33 cellular contexts compared by ENCODE assay signal in the genomic region with DNA sequence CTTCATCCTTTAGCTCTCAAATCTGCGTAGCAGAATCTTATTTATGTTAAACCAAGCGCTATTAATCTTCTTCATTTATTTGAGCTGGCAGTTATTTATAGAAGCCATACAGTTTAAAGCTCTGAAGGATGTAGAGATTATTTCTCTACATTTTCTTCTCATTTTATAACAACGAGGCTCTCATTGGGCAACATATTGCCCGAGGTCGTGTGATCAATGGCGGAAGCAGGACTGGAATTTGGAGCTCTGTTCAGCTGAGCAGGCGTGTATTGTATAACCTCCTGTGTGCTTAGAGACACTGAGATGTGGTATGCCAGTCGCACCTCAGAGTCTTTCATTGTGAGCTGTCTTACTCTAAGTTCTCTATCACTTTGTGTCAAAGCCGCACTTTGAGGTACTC. TPM values are rescaled to one million over a fixed set of nuclear protein-coding genes. Genes with fewer than 3 reads are reported as not detected.
DNase-seq lines count a peak whose midpoint lies in the region; ATAC-seq and TF ChIP-seq lines count a peak whose summit lies in the region.
"Had no signal": no experiment of that assay in that cellular context is flagged by ENCODE, and none has a peak within 500 bp of the region (broad histone marks: within the 10 kb centered on the region; RNA-seq: fewer than 3 reads in every experiment).

No MANE protein-coding gene starts in this region.

- ATAC-seq in activated T-cell treated with anti-CD3 and anti-CD28 coated beads, Interleukin-2, amount 50 U/mL, for 72 hours (replicated peaks in 1 of 2), result no peak
- peak; percentile 53; the same call in 2 of the 3 replicates for ATAC-seq in RWPE2 (ENCODE audit: low read depth)
- no peak for ATAC-seq in GM21825 (IDR thresholded peaks at IDR 0.05; ENCODE audit: unreplicated experiment)
- ATAC-seq in HG03159 (IDR thresholded peaks at IDR 0.05; ENCODE audit: unreplicated experiment), result no peak
- no peak for ATAC-seq in HG03469 (IDR thresholded peaks at IDR 0.05; ENCODE audit: unreplicated experiment)
- ATAC-seq: activated T-helper 17 cell treated with anti-CD3 and anti-CD28 coated beads, Interleukin-2, amount 50 U/mL, for 72 hours; GM12878; left cardiac atrium; mucosa of descending colon; natural killer cell; psoas muscle; upper lobe of right lung had no signal

- no peaks in the 10 kb centered on the region for H3K9me3 Mint-ChIP-seq in activated T-cell treated with anti-CD3 and anti-CD28 coated beads, Interleukin-2, amount 50 U/mL, for 72 hours
- H3K9me3 Mint-ChIP-seq: activated B cell treated with CpG ODN at 0.5 μM for 24 hours; activated CD4-positive, alpha-beta memory T cell treated with anti-CD3 and anti-CD28 coated beads for 36 hours; activated T-helper 17 cell treated with anti-CD3 and anti-CD28 coated beads, Interleukin-2, amount 50 U/mL, for 72 hours; CD4-positive, alpha-beta T cell; H9; natural killer cell had no signal

- peak overlapping the region; percentile 24 for H3K27ac Mint-ChIP-seq in activated T-cell treated with anti-CD3 and anti-CD28 coated beads, Interleukin-2, amount 50 U/mL, for 72 hours
- H3K27ac Mint-ChIP-seq: activated B cell treated with CpG ODN at 0.5 μM for 24 hours; activated CD4-positive, alpha-beta memory T cell treated with anti-CD3 and anti-CD28 coated beads for 36 hours; activated T-helper 17 cell treated with anti-CD3 and anti-CD28 coated beads, Interleukin-2, amount 50 U/mL, for 72 hours; CD4-positive, alpha-beta T cell; H9; natural killer cell had no signal

- no peaks in the 10 kb centered on the region for H3K4me1 ChIP-seq in RWPE2 (ENCODE audit: insufficient read depth, poor library complexity, severe bottlenecking)
- H3K4me1 ChIP-seq: psoas muscle, upper lobe of right lung had no signal

- no peaks in the 10 kb centered on the region for H3K27me3 Mint-ChIP-seq in activated T-cell treated with anti-CD3 and anti-CD28 coated beads, Interleukin-2, amount 50 U/mL, for 72 hours (ENCODE audit: low read depth)
- H3K27me3 Mint-ChIP-seq: activated B cell treated with CpG ODN at 0.5 μM for 24 hours; activated CD4-positive, alpha-beta memory T cell treated with anti-CD3 and anti-CD28 coated beads for 36 hours; activated T-helper 17 cell treated with anti-CD3 and anti-CD28 coated beads, Interleukin-2, amount 50 U/mL, for 72 hours; CD4-positive, alpha-beta T cell had no signal

- H3K4me1 Mint-ChIP-seq in activated T-cell treated with anti-CD3 and anti-CD28 coated beads, Interleukin-2, amount 50 U/mL, for 72 hours (ENCODE audit: low read depth), result peaks cover 2% of the 10 kb centered on the region
- H3K4me1 Mint-ChIP-seq: H9 had no signal

- no peak overlapping the region for H3K4me3 Mint-ChIP-seq in activated T-cell treated with anti-CD3 and anti-CD28 coated beads, Interleukin-2, amount 50 U/mL, for 72 hours
- H3K4me3 Mint-ChIP-seq: activated B cell treated with CpG ODN at 0.5 μM for 24 hours; activated CD4-positive, alpha-beta memory T cell treated with anti-CD3 and anti-CD28 coated beads for 36 hours; activated T-helper 17 cell treated with anti-CD3 and anti-CD28 coated beads, Interleukin-2, amount 50 U/mL, for 72 hours; CD4-positive, alpha-beta T cell; H9; natural killer cell had no signal

- no peak overlapping the region for H3K27ac ChIP-seq in RWPE2 (ENCODE audit: poor library complexity, severe bottlenecking)
- peak overlapping the region; percentile 6 for H3K27ac ChIP-seq in epithelial cell of prostate
- H3K27ac ChIP-seq: brain microvascular endothelial cell, psoas muscle, upper lobe of right lung had no signal

- H3K36me3 Mint-ChIP-seq in activated T-cell treated with anti-CD3 and anti-CD28 coated beads, Interleukin-2, amount 50 U/mL, for 72 hours (ENCODE audit: insufficient read depth in 2 of 2), result peaks cover 6 to 21% of the 10 kb centered on the region in 2 donors

- H3K4me3 ChIP-seq in RWPE2 (ENCODE audit: severe bottlenecking), result no peak overlapping the region
- H3K4me3 ChIP-seq: GM12878, mucosa of descending colon, psoas muscle, upper lobe of right lung had no signal

- DNase-seq in activated T-cell treated with anti-CD3 and anti-CD28 coated beads, Interleukin-2, amount 50 U/mL, for 72 hours, result no peak
- DNase-seq in activated T-cell treated with anti-CD3 and anti-CD28 coated beads for 4 hours (no peak), RWPE2 (ENCODE audit: low spot score) (no peak), epithelial cell of prostate (ENCODE audit: low read depth, low spot score) (no peak), MV-4-11 (lab: John Stamatoyannopoulos, UW) (no peak)
- DNase-seq: activated B cell treated with CpG ODN at 0.5 μM for 24 hours; activated CD4-positive, alpha-beta memory T cell treated with anti-CD3 and anti-CD28 coated beads for 36 hours; activated naive CD4-positive, alpha-beta T cell treated with anti-CD3 and anti-CD28 coated beads, Interleukin-2, amount 50 U/mL, for 16 hours; brain microvascular endothelial cell; CD4-positive, alpha-beta T cell; H9; hypothalamus; IMR-90; left cardiac atrium; mucosa of descending colon; natural killer cell; NCI-H146; NCI-H446; NCI-H774; psoas muscle; RPMI8226; SK-N-SH; stimulated activated CD4-positive, alpha-beta T cell treated with anti-CD3 and anti-CD28 coated beads, Interleukin-4, amount 100 ng/mL, for 24 hours; substantia nigra; upper lobe of right lung had no signal

- TF ChIP-seq CTCF in RWPE2 (IDR thresholded peaks at IDR 0.05; ENCODE audit: poor library complexity, severe bottlenecking), result no peak

- no peaks in the 10 kb centered on the region for H3K27me3 ChIP-seq in RWPE2 (ENCODE audit: insufficient read depth, poor library complexity, severe bottlenecking)
- H3K27me3 ChIP-seq: brain microvascular endothelial cell, upper lobe of right lung had no signal

- no peaks in the 10 kb centered on the region for H3K9me3 ChIP-seq in RWPE2 (ENCODE audit: severe bottlenecking)
- H3K9me3 ChIP-seq: mucosa of descending colon, psoas muscle, SK-N-SH, upper lobe of right lung had no signal

- peaks cover 86% of the 10 kb centered on the region for H3K36me3 ChIP-seq in RWPE2 (ENCODE audit: low read depth)

RNA-seq across cellular contexts. Expression of gene DRC1, which starts 17.5 kb away (rescaled TPM):
- total RNA-seq in activated T-cell treated with anti-CD3 and anti-CD28 coated beads, Interleukin-2, amount 50 U/mL, for 72 hours, result under 1 TPM in 1 of 2 donors, not detected in 1; 0.17 TPM
- total RNA-seq: activated B cell treated with CpG ODN at 0.5 μM for 24 hours; activated CD4-positive, alpha-beta memory T cell treated with anti-CD3 and anti-CD28 coated beads for 36 hours; activated T-helper 17 cell treated with anti-CD3 and anti-CD28 coated beads, Interleukin-2, amount 50 U/mL, for 72 hours; CD4-positive, alpha-beta T cell; GM12878; H9; left cardiac atrium; lung microvascular endothelial cell; mucosa of descending colon; natural killer cell; omental fat pad; T-helper 1 cell treated with Interleukin-12 subunit alpha and Interleukin-12 subunit beta and Interleukin-4 antibody, amounts not matched to agents 30 ng/mL and 1 ng/mL, for 36 hours; upper lobe of right lung had no signal

RNA-seq across cellular contexts. Expression of gene ADGRF3, which starts 37.6 kb away (rescaled TPM):
- 1 to 10 TPM; 2.4 to 4.8 TPM for total RNA-seq in activated T-cell treated with anti-CD3 and anti-CD28 coated beads, Interleukin-2, amount 50 U/mL, for 72 hours
- total RNA-seq: IMR-90 had no signal

RNA-seq across cellular contexts. Expression of gene SELENOI, which starts 38.2 kb away (rescaled TPM):
- 10 to 100 TPM; 35.0 to 38.9 TPM for total RNA-seq in activated T-cell treated with anti-CD3 and anti-CD28 coated beads, Interleukin-2, amount 50 U/mL, for 72 hours
